Comparison of ENCODE assay signal across 9 cellular contexts in the genomic region with DNA sequence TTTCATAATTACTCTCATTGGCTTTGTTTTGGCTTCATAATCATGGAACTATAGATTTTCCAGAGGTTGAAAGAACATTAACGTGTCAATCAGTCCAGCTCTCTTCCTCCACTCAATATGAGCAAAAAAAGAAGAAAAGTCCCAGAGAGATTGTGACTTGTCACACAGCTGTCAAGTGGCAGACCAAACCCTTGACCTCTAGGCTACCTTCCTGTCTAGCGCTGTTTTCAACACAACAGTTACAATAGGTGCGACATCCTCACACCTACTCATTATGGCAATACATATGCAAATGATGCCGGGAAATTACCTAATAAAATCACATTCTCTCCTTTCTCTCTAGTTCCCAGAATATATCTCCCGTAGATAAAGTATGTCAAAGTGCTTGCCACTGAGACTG. TPM values are rescaled to one million over a fixed set of nuclear protein-coding genes. Genes with fewer than 3 reads are reported as not detected.
DNase-seq lines count a peak whose midpoint lies in the region; ATAC-seq and TF ChIP-seq lines count a peak whose summit lies in the region.
"Had no signal": no experiment of that assay in that cellular context is flagged by ENCODE, and none has a peak within 500 bp of the region (broad histone marks: within the 10 kb centered on the region; RNA-seq: fewer than 3 reads in every experiment).

No MANE protein-coding gene starts in this region.

- H3K4me3 Mint-ChIP-seq in Caco-2 (ENCODE audit: unreplicated experiment), result no peak overlapping the region
- H3K4me3 Mint-ChIP-seq: activated B cell treated with CpG ODN at 0.5 μM for 24 hours had no signal

- BruUV-seq in Caco-2 (replicated peaks; lab: Mats Ljungman, UMichigan), result no TSS peak

- H4K91ac ChIP-seq in trophoblast cell (ENCODE audit: low read depth, low read length), result no peak overlapping the region

- no peaks in the 10 kb centered on the region for H3K9me3 ChIP-seq in Caco-2
- no peaks in the 10 kb centered on the region for H3K9me3 ChIP-seq in trophoblast cell (ENCODE audit: insufficient read depth, low read depth, low read length)

- H3K27ac Mint-ChIP-seq in Caco-2 (ENCODE audit: unreplicated experiment), result no peak overlapping the region
- H3K27ac Mint-ChIP-seq: activated B cell treated with CpG ODN at 0.5 μM for 24 hours had no signal

- H3K27me3 Mint-ChIP-seq in Caco-2 (ENCODE audit: insufficient read depth, unreplicated experiment), result no peaks in the 10 kb centered on the region
- H3K27me3 Mint-ChIP-seq: activated B cell treated with CpG ODN at 0.5 μM for 24 hours had no signal

- intact Hi-C loops in Caco-2 (cut with micrococcal nuclease; ENCODE audit: unreplicated experiment) (no loop called here), dorsolateral prefrontal cortex (cut with DNase I) (no loop called here)

- H2AK5ac ChIP-seq in trophoblast cell (ENCODE audit: low read length), result no peak overlapping the region

- H4K8ac ChIP-seq in trophoblast cell (ENCODE audit: low read depth, low read length), result no peak overlapping the region

- H3K23ac ChIP-seq in trophoblast cell (ENCODE audit: low read length), result no peak overlapping the region

- DNase-seq in Caco-2 (no peak), NCI-H526 treated with DMSO at 0.1 percent for 48 hours (lab: John Stamatoyannopoulos, UW) (peak; percentile 42), dorsolateral prefrontal cortex (no peak), trophoblast cell (peak in 1 of 2 donors; percentile 13), NK-92 (lab: John Stamatoyannopoulos, UW; ENCODE audit: unreplicated experiment) (no peak), OCI-M2 (lab: John Stamatoyannopoulos, UW; ENCODE audit: unreplicated experiment) (no peak)
- no peak for DNase-seq in effector CD8-positive, alpha-beta T cell (lab: John Stamatoyannopoulos, UW)

- H3K36me3 Mint-ChIP-seq in Caco-2 (ENCODE audit: insufficient read depth, unreplicated experiment), result no peaks in the 10 kb centered on the region

- peak; percentile 26 for ATAC-seq in GM19455 (IDR thresholded peaks at IDR 0.05; ENCODE audit: unreplicated experiment)

- H3K27ac ChIP-seq in dorsolateral prefrontal cortex, result peak overlapping the region in 51 of 59 donors; percentile 75 to 100 (median 99)
- H3K27ac ChIP-seq in trophoblast cell (ENCODE audit: low read depth, low read length), result no peak overlapping the region

- H3K9ac ChIP-seq in trophoblast cell (ENCODE audit: low read length), result no peak overlapping the region

- H3K27me3 ChIP-seq in Caco-2 (replicated peaks; ENCODE audit: control insufficient read depth, insufficient read depth, low read length) (no peaks in the 10 kb centered on the region), dorsolateral prefrontal cortex (no peaks in the 10 kb centered on the region), trophoblast cell (ENCODE audit: insufficient read depth, low read length) (no peaks in the 10 kb centered on the region)

- POLR2A ChIA-PET in Caco-2 (lab: Charles Lee), result no interaction called here

- H2AFZ ChIP-seq in trophoblast cell (ENCODE audit: insufficient read depth, low read length, poor library complexity), result no peak overlapping the region

- H3K4me1 Mint-ChIP-seq in Caco-2 (ENCODE audit: low read depth, unreplicated experiment), result peaks cover 15% of the 10 kb centered on the region

- TF ChIP-seq CTCF in Caco-2 (IDR thresholded peaks at IDR 0.05; ENCODE audit: insufficient read depth in 1 of 2, low read depth in 1 of 2, low read length in 1 of 2, severe bottlenecking in 1 of 2, unreplicated experiment in 1 of 2), result no peak
- TF ChIP-seq CTCF in dorsolateral prefrontal cortex (IDR thresholded peaks at IDR 0.05 in 54 of 56, conservative IDR thresholded peaks at IDR 0.05 in 2 of 56; ENCODE audit: low read depth in 1 of 56, partially characterized antibody in 56 of 56), result no peak

- H3K4me3 ChIP-seq in Caco-2 (ENCODE audit: low read depth, low read length), result peak overlapping the region; percentile 45
- peak overlapping the region; percentile 45 to 95 (median 77) for H3K4me3 ChIP-seq in dorsolateral prefrontal cortex
- no peak overlapping the region for H3K4me3 ChIP-seq in trophoblast cell (ENCODE audit: low read depth, low read length)

- H3K9me3 Mint-ChIP-seq in Caco-2 (ENCODE audit: unreplicated experiment), result no peaks in the 10 kb centered on the region
- H3K9me3 Mint-ChIP-seq: activated B cell treated with CpG ODN at 0.5 μM for 24 hours had no signal

- peaks cover 5% of the 10 kb centered on the region for H3K79me1 ChIP-seq in trophoblast cell (ENCODE audit: low read length)

- CTCF ChIA-PET in Caco-2 (lab: Charles Lee), result no interaction called here

- H2BK5ac ChIP-seq in trophoblast cell (ENCODE audit: low read depth, low read length, poor library complexity), result no peak overlapping the region

- H4K12ac ChIP-seq in trophoblast cell (ENCODE audit: low read depth, low read length), result no peak overlapping the region

- H3K18ac ChIP-seq in trophoblast cell (ENCODE audit: low read length), result no peak overlapping the region

- no peak overlapping the region for H3K14ac ChIP-seq in trophoblast cell (ENCODE audit: low read length)

- H3K36me3 ChIP-seq in Caco-2 (ENCODE audit: control insufficient read depth, insufficient read depth, low read length) (no peaks in the 10 kb centered on the region), trophoblast cell (ENCODE audit: control insufficient read depth in 1 of 2, insufficient read depth in 2 of 2, low read length in 2 of 2) (no peaks in the 10 kb centered on the region)

- H2BK12ac ChIP-seq in trophoblast cell (ENCODE audit: low read length), result no peak overlapping the region

- no CpG with 5 or more reads among the region's 5 CpGs for WGBS in trophoblast cell (ENCODE audit: extremely low coverage, insufficient coverage, insufficient read length)

- peaks cover 17% of the 10 kb centered on the region; the same call in 1 of the 2 replicates for H3K4me1 ChIP-seq in Caco-2
- H3K4me1 ChIP-seq in trophoblast cell (ENCODE audit: control insufficient read depth in 1 of 2, insufficient read depth in 2 of 2, low read length in 2 of 2), result peaks cover 4 to 9% of the 10 kb centered on the region in 2 experiments

- peaks cover 4% of the 10 kb centered on the region for H3K79me2 ChIP-seq in trophoblast cell (ENCODE audit: control insufficient read depth, insufficient read depth, low read length, poor library complexity)

- H3K4ac ChIP-seq in trophoblast cell (ENCODE audit: low read depth, low read length), result peak overlapping the region; percentile 69

- no peak overlapping the region for H2BK120ac ChIP-seq in trophoblast cell (ENCODE audit: insufficient read depth, low read length, poor library complexity)

- peak overlapping the region; percentile 99 for H3K4me2 ChIP-seq in trophoblast cell (ENCODE audit: low read length)

RNA-seq across cellular contexts. Expression of a gene that starts 1.1 kb away (rescaled TPM):
- total RNA-seq in Caco-2 (2022), result 11.9 and 12.1 TPM in 2 replicates
- total RNA-seq in dorsolateral prefrontal cortex, result 10 to 100 TPM in 56 of 120 experiments, 1 to 10 TPM in 64; 5.4 to 16.2 (median 9.6) TPM
- polyA plus RNA-seq in trophoblast cell (2013), result 8.3 and 8.4 TPM in 2 replicates
